ENCODE assay signal across 23 cellular contexts in genomic region chr2:168538534-168538933, GRCh38.
DNase-seq lines count a peak whose midpoint lies in the region; ATAC-seq, FAIRE-seq and TF ChIP-seq lines count a peak whose summit lies in the region.
"Had no signal": no experiment of that assay in that cellular context is flagged by ENCODE, and none has a peak within 500 bp of the region (broad histone marks: within the 10 kb centered on the region; RNA-seq: fewer than 3 reads in every experiment).

No MANE protein-coding gene starts in this region.

- no peak overlapping the region for H2BK15ac ChIP-seq in IMR-90 (ENCODE audit: low read depth, low read length)

- no peak overlapping the region for H2AK9ac ChIP-seq in IMR-90 (replicated peaks; ENCODE audit: low read depth, low read length, poor library complexity)

- BruUV-seq in MCF 10A (replicated peaks; lab: Mats Ljungman, UMichigan) (no TSS peak), IMR-90 (replicated peaks; lab: Mats Ljungman, UMichigan) (no TSS peak)

- H3K4me1 ChIP-seq in breast epithelium = no peaks in the 10 kb centered on the region
- H3K4me1 ChIP-seq in IMR-90 (ENCODE audit: control insufficient read depth, insufficient read depth, low read length) = no peaks in the 10 kb centered on the region; the same call in 1 of the 2 replicates
- peaks cover 7% of the 10 kb centered on the region for H3K4me1 ChIP-seq in astrocyte (ENCODE audit: insufficient read depth, low read length)
- no peaks in the 10 kb centered on the region for H3K4me1 ChIP-seq in BE2C
- H3K4me1 ChIP-seq: Caco-2 had no signal

- no peak overlapping the region for H3K4me3 ChIP-seq in breast epithelium
- no peak overlapping the region for H3K4me3 ChIP-seq in IMR-90 (ENCODE audit: insufficient read depth, low read depth, low read length)
- no peak overlapping the region for H3K4me3 ChIP-seq in astrocyte (ENCODE audit: insufficient read depth, low read depth, low read length)
- H3K4me3 ChIP-seq in BE2C (ENCODE audit: low read depth, low read length) = no peak overlapping the region
- H3K4me3 ChIP-seq: GM12878, vagina had no signal

- dilution Hi-C loops in IMR-90 (cut with HindIII; ENCODE audit: low sequenced_read_pairs, unreplicated experiment) = no loop called here

- H3K36me3 Mint-ChIP-seq in MCF 10A (ENCODE audit: insufficient read depth, unreplicated experiment) (peaks cover 5% of the 10 kb centered on the region), astrocyte (ENCODE audit: low read depth, unreplicated experiment) (peaks cover 7% of the 10 kb centered on the region), CD14-positive monocyte (peaks cover 5 to 16% of the 10 kb centered on the region in 2 donors)

- H3K4me2 ChIP-seq in IMR-90 (ENCODE audit: low read depth, low read length) = no peak overlapping the region
- H3K4me2 ChIP-seq in astrocyte (ENCODE audit: low read length) = peak overlapping the region; percentile 4

- H3K9ac ChIP-seq in IMR-90 (ENCODE audit: low read depth, low read length) (no peak overlapping the region), astrocyte (ENCODE audit: low read length) (no peak overlapping the region)

- H3K27ac ChIP-seq in breast epithelium = no peak overlapping the region
- no peak overlapping the region for H3K27ac ChIP-seq in IMR-90 (ENCODE audit: insufficient read depth, low read length)
- H3K27ac ChIP-seq in astrocyte (ENCODE audit: low read depth, low read length) = peak overlapping the region; percentile 13
- H3K27ac ChIP-seq: vagina had no signal

- H3K79me1 ChIP-seq in IMR-90 (ENCODE audit: low read depth in 1 of 2, low read length in 2 of 2) = no peaks in the 10 kb centered on the region

- H3K4ac ChIP-seq in IMR-90 (ENCODE audit: low read depth, low read length) = no peak overlapping the region

- H3K18ac ChIP-seq in IMR-90 (ENCODE audit: low read depth, low read length) = no peak overlapping the region

- H4K20me1 ChIP-seq in IMR-90 (ENCODE audit: insufficient read depth, low read length) (no peaks in the 10 kb centered on the region), astrocyte (ENCODE audit: insufficient read depth, low read length) (no peaks in the 10 kb centered on the region)

- H3K27me3 Mint-ChIP-seq in MCF 10A (ENCODE audit: insufficient read depth, unreplicated experiment) (no peaks in the 10 kb centered on the region), astrocyte (ENCODE audit: low read depth, unreplicated experiment) (no peaks in the 10 kb centered on the region), CD14-positive monocyte (ENCODE audit: low read depth in 3 of 3) (no peaks in the 10 kb centered on the region)
- H3K27me3 Mint-ChIP-seq: progenitor cell of endocrine pancreas had no signal

- peaks cover 0 to 12% of the 10 kb centered on the region in 2 donors for H3K9me3 ChIP-seq in breast epithelium
- peaks cover 4% of the 10 kb centered on the region; the same call in 1 of the 2 replicates for H3K9me3 ChIP-seq in IMR-90 (ENCODE audit: control insufficient read depth, insufficient read depth, low read length)
- no peaks in the 10 kb centered on the region for H3K9me3 ChIP-seq in astrocyte (ENCODE audit: insufficient read depth, low read depth, low read length)
- no peaks in the 10 kb centered on the region for H3K9me3 ChIP-seq in BE2C
- H3K9me3 ChIP-seq: Caco-2 had no signal

- ATAC-seq in IMR-90 (ENCODE audit: low read depth) = peak; percentile 27; the same call in 1 of the 2 replicates
- peak; percentile 64 for ATAC-seq in stimulated activated naive CD8-positive, alpha-beta T cell treated with anti-CD3 and anti-CD28 coated beads, Interleukin-15, Interleukin-2, amounts not matched to agents 100 U/mL and 50 U/mL, for 24 hours
- ATAC-seq: GM12878 had no signal

- peaks cover 6% of the 10 kb centered on the region for H3K79me2 ChIP-seq in astrocyte (ENCODE audit: insufficient read depth, low read length)

- H3K14ac ChIP-seq in IMR-90 (replicated peaks; ENCODE audit: low read depth, low read length) = no peak overlapping the region

- no peaks in the 10 kb centered on the region for H3K36me3 ChIP-seq in breast epithelium
- no peaks in the 10 kb centered on the region for H3K36me3 ChIP-seq in IMR-90 (ENCODE audit: control insufficient read depth, insufficient read depth, low read length)
- H3K36me3 ChIP-seq in astrocyte (ENCODE audit: insufficient read depth, low read length) = no peaks in the 10 kb centered on the region
- no peaks in the 10 kb centered on the region for H3K36me3 ChIP-seq in BE2C
- H3K36me3 ChIP-seq: vagina had no signal

- no peak overlapping the region for H3K23ac ChIP-seq in IMR-90 (ENCODE audit: low read depth, low read length)

- CTCF ChIA-PET in MCF 10A (lab: Yijun Ruan, JAX) (interaction anchor here (0.6 to 1.4 kb wide), 2 partner anchors 16 to 20 kb away, joined by 3 to 4 read pairs; no protein-coding TSS in a partner anchor), IMR-90 (lab: Yijun Ruan, JAX) (interaction anchor here (0.8 kb wide), 1 partner anchor 12 kb away, joined by 5 read pairs; no protein-coding TSS in a partner anchor)

- no peak for TF ChIP-seq RAD21 in IMR-90 (IDR thresholded peaks at IDR 0.05; ENCODE audit: low read length)

- no peaks in the 10 kb centered on the region; the same call in 1 of the 2 replicates for H3K9me1 ChIP-seq in IMR-90 (ENCODE audit: insufficient read depth, low read length)

- H2AK5ac ChIP-seq in IMR-90 (ENCODE audit: low read depth, low read length) = no peak overlapping the region

- H2AFZ ChIP-seq in IMR-90 (replicated peaks; ENCODE audit: low read length, poor library complexity) (no peak overlapping the region), astrocyte (ENCODE audit: low read depth, low read length) (no peak overlapping the region)

- TF ChIP-seq CTCF in MCF 10A (IDR thresholded peaks at IDR 0.05; ENCODE audit: unreplicated experiment) = no peak
- TF ChIP-seq CTCF in breast epithelium (IDR thresholded peaks at IDR 0.05) = no peak
- TF ChIP-seq CTCF in IMR-90 (conservative IDR thresholded peaks at IDR 0.05; ENCODE audit: low read depth, low read length) = no peak
- TF ChIP-seq CTCF in astrocyte (IDR thresholded peaks at IDR 0.05; ENCODE audit: insufficient read depth, low read depth, low read length) = no peak
- no peak for TF ChIP-seq CTCF in CD14-positive monocyte (IDR thresholded peaks at IDR 0.05)
- no peak for TF ChIP-seq CTCF in BE2C (IDR thresholded peaks at IDR 0.05; ENCODE audit: low read depth, low read length)

- no peak overlapping the region for H4K91ac ChIP-seq in IMR-90 (ENCODE audit: insufficient read depth, low read depth, low read length)

- POLR2A ChIA-PET in MCF 10A (lab: Yijun Ruan, JAX) (interaction anchor here (0.6 to 1.8 kb wide), 7 partner anchors 9 to 71 kb away, joined by 3 to 6 read pairs (median 4); no protein-coding TSS in a partner anchor), IMR-90 (lab: Charles Lee; ENCODE audit: unreplicated experiment) (no interaction called here)

- H3K4me3 Mint-ChIP-seq in MCF 10A (ENCODE audit: unreplicated experiment) = no peak overlapping the region
- H3K4me3 Mint-ChIP-seq in astrocyte (ENCODE audit: unreplicated experiment) = no peak overlapping the region
- H3K4me3 Mint-ChIP-seq in CD14-positive monocyte = no peak overlapping the region
- H3K4me3 Mint-ChIP-seq: endodermal cell, nephron progenitor cell had no signal

- no peak overlapping the region for H2BK20ac ChIP-seq in IMR-90 (ENCODE audit: low read depth, low read length)

- FAIRE-seq in astrocyte (lab: Jason Lieb, UNC) = no peak
- FAIRE-seq in GM12892 (lab: Jason Lieb, UNC) = no peak
- FAIRE-seq: GM12878, HTR-8/SVneo, kidney, small intestine, TTC549 had no signal

- H3K9me3 Mint-ChIP-seq in MCF 10A (ENCODE audit: unreplicated experiment) (no peaks in the 10 kb centered on the region), astrocyte (ENCODE audit: unreplicated experiment) (peaks cover 12% of the 10 kb centered on the region), CD14-positive monocyte (peaks cover 3 to 18% (median 14%) of the 10 kb centered on the region in 7 donors)

- H3K4me1 Mint-ChIP-seq in MCF 10A (ENCODE audit: insufficient read depth, unreplicated experiment) (peaks cover 38% of the 10 kb centered on the region), astrocyte (ENCODE audit: low read depth, unreplicated experiment) (peaks cover 17% of the 10 kb centered on the region), CD14-positive monocyte (peaks cover 31% of the 10 kb centered on the region)

- no peak overlapping the region for H4K5ac ChIP-seq in IMR-90 (ENCODE audit: low read depth, low read length)

- H4K8ac ChIP-seq in IMR-90 (ENCODE audit: low read depth in 2 of 2, low read length in 2 of 2) = no peak overlapping the region

- no CpG with 5 or more reads among the region's 2 CpGs for WGBS in IMR-90 (ENCODE audit: extremely low coverage in 2 of 2, insufficient read length in 1 of 2), 2 experiments

- in situ Hi-C loops in IMR-90 (cut with MboI; ENCODE audit: low sequenced_read_pairs) = no loop called here

- DNase-seq in MCF 10A (ENCODE audit: unreplicated experiment) (no peak), breast epithelium (ENCODE audit: low spot score in 2 of 2) (no peak), IMR-90 (no peak), astrocyte (ENCODE audit: low read depth) (peak; percentile 49), CD14-positive monocyte (ENCODE audit: low spot score) (no peak), GM12892 (ENCODE audit: insufficient read length) (no peak), BE2C (no peak)
- no peak for DNase-seq in stimulated activated naive CD8-positive, alpha-beta T cell treated with anti-CD3 and anti-CD28 coated beads, Interleukin-15, Interleukin-2, amounts not matched to agents 100 U/mL and 50 U/mL, for 24 hours
- DNase-seq: activated CD4-positive, alpha-beta T cell treated with anti-CD3 and anti-CD28 coated beads, Interleukin-2, amount 50 U/mL, for 48 hours; Caco-2; endodermal cell; GDM1; kidney; NCI-H1436 treated with DMSO at 0.1 percent for 48 hours; nephron progenitor cell; NK-92 treated with Interleukin-12 subunit alpha and Interleukin-12 subunit beta, amount 100 ng/mL, for 24 hours; small intestine; stimulated activated CD4-positive, alpha-beta T cell treated with anti-CD3 and anti-CD28 coated beads, Interleukin-4, amount 100 ng/mL, for 24 hours had no signal

- no peak overlapping the region for H2BK5ac ChIP-seq in IMR-90 (ENCODE audit: low read depth, low read length, poor library complexity, severe bottlenecking)

- intact Hi-C loops in MCF 10A (cut with micrococcal nuclease) (no loop called here), breast epithelium (cut with DNase I; ENCODE audit: low total_unique reads) (no loop called here), IMR-90 (cut with micrococcal nuclease) (no loop called here), CD14-positive monocyte (cut with micrococcal nuclease) (no loop called here)

- no peak overlapping the region for H2BK120ac ChIP-seq in IMR-90 (ENCODE audit: low read depth, low read length)

- no peaks in the 10 kb centered on the region for H3K27me3 ChIP-seq in breast epithelium
- H3K27me3 ChIP-seq in IMR-90 (ENCODE audit: control insufficient read depth, insufficient read depth, low read length) = no peaks in the 10 kb centered on the region
- no peaks in the 10 kb centered on the region for H3K27me3 ChIP-seq in astrocyte (ENCODE audit: insufficient read depth, low read length)
- no peaks in the 10 kb centered on the region for H3K27me3 ChIP-seq in BE2C
- H3K27me3 ChIP-seq: vagina had no signal

- H3K56ac ChIP-seq in IMR-90 (ENCODE audit: extremely low read depth, insufficient read depth, low read length) = no peak overlapping the region

- no peak for TF ChIP-seq POLR2A in breast epithelium (IDR thresholded peaks at IDR 0.05)
- TF ChIP-seq POLR2A in IMR-90 (IDR thresholded peaks at IDR 0.05; ENCODE audit: low read depth, low read length) = no peak
- no peak for TF ChIP-seq POLR2A in GM12892 (IDR thresholded peaks at IDR 0.05; ENCODE audit: low read depth, low read length)

- H3K27ac Mint-ChIP-seq in MCF 10A (ENCODE audit: low read depth, unreplicated experiment) (peak overlapping the region; percentile 71), astrocyte (ENCODE audit: unreplicated experiment) (peak overlapping the region; percentile 70), CD14-positive monocyte (no peak overlapping the region)
- H3K27ac Mint-ChIP-seq: endodermal cell had no signal

Comparison
In these comparisons a context has a peak if more than half of its experiments do, and no peak if none do; other contexts are left out.
1. H3K27ac Mint-ChIP-seq: peak in MCF 10A (single experiment) and astrocyte (single experiment); none in CD14-positive monocyte (0 of 7).